Comparison of ENCODE assay signal across 23 cellular contexts in genomic region chrX:110211340-110211739, GRCh38.
DNase-seq lines count a peak whose midpoint lies in the region; ATAC-seq and TF ChIP-seq lines count a peak whose summit lies in the region.
"Had no signal": no experiment of that assay in that cellular context is flagged by ENCODE, and none has a peak within 500 bp of the region (broad histone marks: within the 10 kb centered on the region; RNA-seq: fewer than 3 reads in every experiment).

No MANE protein-coding gene starts in this region.

- no peak overlapping the region for H2AK5ac ChIP-seq in IMR-90 (ENCODE audit: low read depth, low read length)

- peak overlapping the region; percentile 35 for H2BK5ac ChIP-seq in IMR-90 (ENCODE audit: low read depth, low read length, poor library complexity, severe bottlenecking)

- WGBS in GM23248 (ENCODE audit: low coverage in 1 of 2, low lambda C conversion rate in 2 of 2, missing lambda C conversion rate in 2 of 2), 2 experiments = 100% methylated on average over 1 of the region's 1 CpG
- WGBS in IMR-90 (ENCODE audit: extremely low coverage in 2 of 2, insufficient read length in 1 of 2), 2 experiments = no CpG with 5 or more reads among the region's 1 CpG
- 56% methylated on average over 1 of the region's 1 CpG for WGBS in mammary epithelial cell (ENCODE audit: low coverage, missing lambda C conversion rate)

- H3K27ac Mint-ChIP-seq in naive thymus-derived CD8-positive, alpha-beta T cell = no peak overlapping the region
- H3K27ac Mint-ChIP-seq: CD4-positive, alpha-beta T cell had no signal

- peak overlapping the region; percentile 88 for H3K27ac ChIP-seq in GM23248
- H3K27ac ChIP-seq in IMR-90 (ENCODE audit: insufficient read depth, low read length) = no peak overlapping the region
- H3K27ac ChIP-seq in mammary epithelial cell (ENCODE audit: insufficient read depth, low read depth, low read length) = peak overlapping the region; percentile 84
- peak overlapping the region; percentile 72 for H3K27ac ChIP-seq in osteoblast (ENCODE audit: low read depth, low read length)
- H3K27ac ChIP-seq in brain microvascular endothelial cell = no peak overlapping the region
- H3K27ac ChIP-seq: BLaER1, Peyer's patch had no signal

- H3K9me3 ChIP-seq in GM23248 (ENCODE audit: low read depth) (no peaks in the 10 kb centered on the region), IMR-90 (ENCODE audit: control insufficient read depth, insufficient read depth, low read length) (no peaks in the 10 kb centered on the region), mammary epithelial cell (replicated peaks; ENCODE audit: insufficient read depth, low read length) (no peaks in the 10 kb centered on the region), osteoblast (ENCODE audit: low read depth, low read length) (no peaks in the 10 kb centered on the region)
- H3K9me3 ChIP-seq: BLaER1, MG63, Peyer's patch, SJCRH30 had no signal

- peaks cover 19% of the 10 kb centered on the region for H3F3A ChIP-seq in GM23248 (ENCODE audit: insufficient read depth)

- H3K9me2 ChIP-seq in GM23248 (ENCODE audit: insufficient read depth) = peaks cover 3% of the 10 kb centered on the region; the same call in 1 of the 2 replicates

- H3K79me2 ChIP-seq in GM23248 (ENCODE audit: insufficient read depth) = peaks cover 86% of the 10 kb centered on the region
- peaks cover 9% of the 10 kb centered on the region for H3K79me2 ChIP-seq in mammary epithelial cell (ENCODE audit: insufficient read depth, low read length)
- no peaks in the 10 kb centered on the region for H3K79me2 ChIP-seq in osteoblast (ENCODE audit: insufficient read depth, low read length)

- BruUV-seq in IMR-90 (replicated peaks; lab: Mats Ljungman, UMichigan) = no TSS peak
- no TSS peak for BruUV-seq in mammary epithelial cell (replicated peaks; lab: Mats Ljungman, UMichigan)

- ATAC-seq in IMR-90 (ENCODE audit: low read depth) = no peak
- ATAC-seq in naive thymus-derived CD8-positive, alpha-beta T cell = no peak
- ATAC-seq in HG03571 (IDR thresholded peaks at IDR 0.05; ENCODE audit: unreplicated experiment) = no peak
- ATAC-seq: GM12878 had no signal

- peaks cover 11 to 19% of the 10 kb centered on the region in 2 experiments; a peak in 3 of 4 replicates for H3K79me1 ChIP-seq in IMR-90 (ENCODE audit: low read depth in 1 of 2, low read length in 2 of 2)

- DNase-seq in GM23248 = no peak
- no peak for DNase-seq in IMR-90
- DNase-seq in mammary epithelial cell = no peak
- no peak for DNase-seq in osteoblast (ENCODE audit: insufficient read length, low spot score, missing footprints)
- DNase-seq in naive thymus-derived CD8-positive, alpha-beta T cell = no peak
- DNase-seq in brain microvascular endothelial cell = no peak
- DNase-seq: ACHN; CD4-positive, alpha-beta T cell; COR-L47; DMS79 treated with DMSO at 0.1 percent for 48 hours; GOT3; HCEC 1CT; Kasumi-1; NCI-H1694 treated with DMSO at 0.1 percent for 48 hours; NCI-H2081 treated with DMSO at 0.1 percent for 48 hours; NCI-H510A treated with DMSO at 0.1 percent for 48 hours; Peyer's patch; SJCRH30; T-helper 1 cell had no signal

- peaks cover 0 to 9% (median 4%) of the 10 kb centered on the region in 4 donors for H3K4me1 Mint-ChIP-seq in naive thymus-derived CD8-positive, alpha-beta T cell

- TF ChIP-seq POLR2A in IMR-90 (IDR thresholded peaks at IDR 0.05; ENCODE audit: low read depth, low read length) = no peak

- dilution Hi-C loops in IMR-90 (cut with HindIII; ENCODE audit: low sequenced_read_pairs, unreplicated experiment) (no loop called here), mammary epithelial cell (cut with HindIII; ENCODE audit: low sequenced_read_pairs) (no loop called here)

- H4K20me1 ChIP-seq in GM23248 (ENCODE audit: insufficient read depth) (no peaks in the 10 kb centered on the region), IMR-90 (ENCODE audit: insufficient read depth, low read length) (no peaks in the 10 kb centered on the region), mammary epithelial cell (ENCODE audit: insufficient read depth, low read length) (no peaks in the 10 kb centered on the region), osteoblast (ENCODE audit: insufficient read depth, low read length) (no peaks in the 10 kb centered on the region)

- H4K91ac ChIP-seq in IMR-90 (ENCODE audit: insufficient read depth, low read depth, low read length) = no peak overlapping the region

- H3K4me3 ChIP-seq in GM23248 (no peak overlapping the region), IMR-90 (ENCODE audit: insufficient read depth, low read depth, low read length) (no peak overlapping the region), mammary epithelial cell (replicated peaks in 1 of 3; ENCODE audit: insufficient read depth in 1 of 3, low read depth in 2 of 3, low read length in 3 of 3) (no peak overlapping the region), osteoblast (ENCODE audit: insufficient read depth, low read length) (no peak overlapping the region), brain microvascular endothelial cell (ENCODE audit: low read depth, low read length) (no peak overlapping the region)
- H3K4me3 ChIP-seq: BLaER1, GM12878, MG63, Peyer's patch, SJCRH30 had no signal

- no peaks in the 10 kb centered on the region for H3K9me1 ChIP-seq in IMR-90 (ENCODE audit: insufficient read depth, low read length)

- no peak overlapping the region for H2AK9ac ChIP-seq in IMR-90 (replicated peaks; ENCODE audit: low read depth, low read length, poor library complexity)

- peak overlapping the region; percentile 79; the same call in 1 of the 2 replicates for H4K5ac ChIP-seq in IMR-90 (ENCODE audit: low read depth, low read length)

- no peak overlapping the region for H3K4me3 Mint-ChIP-seq in naive thymus-derived CD8-positive, alpha-beta T cell
- H3K4me3 Mint-ChIP-seq: CD4-positive, alpha-beta T cell had no signal

- H3K36me3 ChIP-seq in GM23248 (ENCODE audit: low read depth) = no peaks in the 10 kb centered on the region; the same call in 1 of the 2 replicates
- no peaks in the 10 kb centered on the region for H3K36me3 ChIP-seq in IMR-90 (ENCODE audit: control insufficient read depth, insufficient read depth, low read length)
- H3K36me3 ChIP-seq in mammary epithelial cell (ENCODE audit: insufficient read depth, low read length) = no peaks in the 10 kb centered on the region
- no peaks in the 10 kb centered on the region for H3K36me3 ChIP-seq in osteoblast (ENCODE audit: insufficient read depth, low read length)
- H3K36me3 ChIP-seq in brain microvascular endothelial cell (replicated peaks) = no peaks in the 10 kb centered on the region
- H3K36me3 ChIP-seq: BLaER1, MG63, Peyer's patch, SJCRH30 had no signal

- no peaks in the 10 kb centered on the region for H3K27me3 ChIP-seq in GM23248 (replicated peaks; ENCODE audit: insufficient read depth)
- H3K27me3 ChIP-seq in IMR-90 (ENCODE audit: control insufficient read depth, insufficient read depth, low read length) = no peaks in the 10 kb centered on the region
- H3K27me3 ChIP-seq in mammary epithelial cell (ENCODE audit: insufficient read depth, low read length) = no peaks in the 10 kb centered on the region
- no peaks in the 10 kb centered on the region for H3K27me3 ChIP-seq in osteoblast (ENCODE audit: insufficient read depth, low read length)
- H3K27me3 ChIP-seq in brain microvascular endothelial cell (replicated peaks) = no peaks in the 10 kb centered on the region
- H3K27me3 ChIP-seq: MG63, Peyer's patch, SJCRH30 had no signal

- peaks cover 33% of the 10 kb centered on the region for H3K4me1 ChIP-seq in GM23248 (ENCODE audit: insufficient read depth)
- H3K4me1 ChIP-seq in IMR-90 (ENCODE audit: control insufficient read depth, insufficient read depth, low read length) = peaks cover 7% of the 10 kb centered on the region
- peaks cover 32% of the 10 kb centered on the region for H3K4me1 ChIP-seq in mammary epithelial cell (ENCODE audit: insufficient read depth, low read length)
- H3K4me1 ChIP-seq in osteoblast (ENCODE audit: insufficient read depth, low read length) = peaks cover 13% of the 10 kb centered on the region
- H3K4me1 ChIP-seq: BLaER1, Peyer's patch had no signal

- peak overlapping the region; percentile 47; the same call in 1 of the 2 replicates for H3K18ac ChIP-seq in IMR-90 (ENCODE audit: low read depth, low read length)

- no peak overlapping the region for H2BK15ac ChIP-seq in IMR-90 (ENCODE audit: low read depth, low read length)

- H3K36me3 Mint-ChIP-seq in naive thymus-derived CD8-positive, alpha-beta T cell = peaks cover 0 to 21% (median 3%) of the 10 kb centered on the region in 3 donors

- H3K9ac ChIP-seq in GM23248 = peak overlapping the region; percentile 67; the same call in 1 of the 2 replicates
- H3K9ac ChIP-seq in IMR-90 (ENCODE audit: low read depth, low read length) = no peak overlapping the region
- peak overlapping the region; percentile 39 for H3K9ac ChIP-seq in mammary epithelial cell (ENCODE audit: insufficient read depth, low read length)
- H3K9ac ChIP-seq: BLaER1 had no signal

- H3K23ac ChIP-seq in IMR-90 (ENCODE audit: low read depth, low read length) = no peak overlapping the region

- POLR2A ChIA-PET in IMR-90 (lab: Charles Lee; ENCODE audit: unreplicated experiment) = no interaction called here
- POLR2A ChIA-PET in naive thymus-derived CD8-positive, alpha-beta T cell (lab: Charles Lee) = no interaction called here

- no peak for TF ChIP-seq RAD21 in IMR-90 (IDR thresholded peaks at IDR 0.05; ENCODE audit: low read length)

- TF ChIP-seq CTCF in IMR-90 (conservative IDR thresholded peaks at IDR 0.05; ENCODE audit: low read depth, low read length) = no peak
- no peak for TF ChIP-seq CTCF in mammary epithelial cell (conservative IDR thresholded peaks at IDR 0.05 in 1 of 2, IDR thresholded peaks at IDR 0.05 in 1 of 2; ENCODE audit: extremely low read depth in 1 of 2, insufficient read depth in 1 of 2, low read depth in 1 of 2, low read length in 2 of 2)
- no peak for TF ChIP-seq CTCF in osteoblast (IDR thresholded peaks at IDR 0.05; ENCODE audit: extremely low read depth, low read depth, low read length)
- TF ChIP-seq CTCF in brain microvascular endothelial cell (IDR thresholded peaks at IDR 0.05; ENCODE audit: low read depth, low read length, missing control alignments) = no peak

- H3K14ac ChIP-seq in IMR-90 (replicated peaks; ENCODE audit: low read depth, low read length) = no peak overlapping the region

- H3K27me3 Mint-ChIP-seq in naive thymus-derived CD8-positive, alpha-beta T cell = no peaks in the 10 kb centered on the region
- H3K27me3 Mint-ChIP-seq: CD4-positive, alpha-beta T cell had no signal

- no peak overlapping the region for H3K56ac ChIP-seq in IMR-90 (ENCODE audit: extremely low read depth, insufficient read depth, low read length)

- H3K4ac ChIP-seq in IMR-90 (ENCODE audit: low read depth, low read length) = no peak overlapping the region

- H2BK120ac ChIP-seq in IMR-90 (ENCODE audit: low read depth, low read length) = peak overlapping the region; percentile 47; the same call in 1 of the 2 replicates

- CTCF ChIA-PET in IMR-90 (lab: Yijun Ruan, JAX) = interaction anchor here (0.6 to 1.3 kb wide), 2 partner anchors 26 to 447 kb away, joined by 3 read pairs; no protein-coding TSS in a partner anchor
- CTCF ChIA-PET in mammary epithelial cell (lab: Charles Lee; ENCODE audit: low non-redundant PET) = no interaction called here

- H3K4me2 ChIP-seq in GM23248 (ENCODE audit: unreplicated experiment) = no peak overlapping the region
- no peak overlapping the region for H3K4me2 ChIP-seq in IMR-90 (ENCODE audit: low read depth, low read length)
- peak overlapping the region; percentile 23 for H3K4me2 ChIP-seq in mammary epithelial cell (ENCODE audit: insufficient read depth, low read depth, low read length)
- H3K4me2 ChIP-seq in osteoblast (ENCODE audit: insufficient read depth, low read length) = no peak overlapping the region
- H3K4me2 ChIP-seq: BLaER1 had no signal

- H2BK20ac ChIP-seq in IMR-90 (ENCODE audit: low read depth, low read length) = peak overlapping the region; percentile 51; the same call in 1 of the 2 replicates

- H2AFZ ChIP-seq in GM23248 = no peak overlapping the region
- H2AFZ ChIP-seq in IMR-90 (replicated peaks; ENCODE audit: low read length, poor library complexity) = no peak overlapping the region
- no peak overlapping the region for H2AFZ ChIP-seq in mammary epithelial cell (ENCODE audit: low read depth, low read length)
- H2AFZ ChIP-seq in osteoblast (ENCODE audit: low read length) = no peak overlapping the region

- H4K8ac ChIP-seq in IMR-90 (ENCODE audit: low read depth in 2 of 2, low read length in 2 of 2) = no peak overlapping the region; a peak in 1 of 4 replicates

- in situ Hi-C loops in GM23248 (cut with MboI) = no loop called here
- in situ Hi-C loops in IMR-90 (cut with MboI; ENCODE audit: low sequenced_read_pairs) = no loop called here
- in situ Hi-C loops in mammary epithelial cell (cut with MboI; ENCODE audit: low sequenced_read_pairs in 2 of 2) = no loop called here
- in situ Hi-C loops in brain microvascular endothelial cell (cut with HindIII; ENCODE audit: low pct_ligation_motif_present, low sequenced_read_pairs) = no loop called here

- no peaks in the 10 kb centered on the region for H3K9me3 Mint-ChIP-seq in naive thymus-derived CD8-positive, alpha-beta T cell
- H3K9me3 Mint-ChIP-seq: CD4-positive, alpha-beta T cell had no signal

- intact Hi-C loops in IMR-90 (cut with micrococcal nuclease) (no loop called here), mammary epithelial cell (cut with micrococcal nuclease) (loop anchor here (2.0 to 5.0 kb wide), 2 partner anchors 49 to 107 kb away; partner anchors contain the start of gene AMMECR1)

Comparison
In these comparisons a context has a peak if more than half of its experiments do, and no peak if none do; other contexts are left out.
1. H3K27ac ChIP-seq: peak in GM23248 (single experiment), mammary epithelial cell (single experiment) and osteoblast (single experiment); none in IMR-90 (single experiment) and brain microvascular endothelial cell (single experiment).